ENCODE assay signal across 6 cellular contexts in genomic region chr19:15450528-15450890, GRCh38. TPM values are rescaled to one million over a fixed set of nuclear protein-coding genes. Genes with fewer than 3 reads are reported as not detected.
DNase-seq lines count a peak whose midpoint lies in the region; ATAC-seq and TF ChIP-seq lines count a peak whose summit lies in the region.

No MANE protein-coding gene starts in this region.

- no peak for TF ChIP-seq CTCF in PC-9 (conservative IDR thresholded peaks at IDR 0.05)
- no peak for TF ChIP-seq CTCF in lung (IDR thresholded peaks at IDR 0.05; ENCODE audit: control extremely low read depth, extremely low read depth)

- no TSS peak for BruUV-seq in PC-9 (replicated peaks; lab: Mats Ljungman, UMichigan)

- H3K4me1 ChIP-seq in ACC112 (ENCODE audit: control insufficient read depth, insufficient read depth, low read length, unreplicated experiment), result no peaks in the 10 kb centered on the region
- peaks cover 10% of the 10 kb centered on the region; the same call in 1 of the 2 replicates for H3K4me1 ChIP-seq in PC-9 (replicated peaks; ENCODE audit: insufficient read depth)
- H3K4me1 ChIP-seq in lung (ENCODE audit: control insufficient read depth in 2 of 2, insufficient read depth in 2 of 2, low read length in 2 of 2), result peaks cover under 1 to 6% of the 10 kb centered on the region in 2 donors

- intact Hi-C loops in PC-9 (cut with micrococcal nuclease; ENCODE audit: unreplicated experiment), result no loop called here

- H3K9me3 ChIP-seq in PC-9 (ENCODE audit: insufficient read depth, low read depth) (no peaks in the 10 kb centered on the region), lung (ENCODE audit: control insufficient read depth in 2 of 2, insufficient read depth in 1 of 2, low read length in 1 of 2) (no peaks in the 10 kb centered on the region)

- no peaks in the 10 kb centered on the region for H3K9me2 ChIP-seq in PC-9 (ENCODE audit: insufficient read depth)

- H3K36me3 ChIP-seq in ACC112 (ENCODE audit: insufficient read depth, low read length), result no peaks in the 10 kb centered on the region
- H3K36me3 ChIP-seq in PC-9 (ENCODE audit: low read depth), result no peaks in the 10 kb centered on the region
- peaks cover 0 to 8% of the 10 kb centered on the region in 2 donors for H3K36me3 ChIP-seq in lung (ENCODE audit: control insufficient read depth in 2 of 2, insufficient read depth in 2 of 2, low read length in 2 of 2)

- H3K4me2 ChIP-seq in PC-9, result peak overlapping the region; percentile 64; the same call in 1 of the 2 replicates

- H3K27me3 ChIP-seq in ACC112 (ENCODE audit: insufficient read depth, low read length) (no peaks in the 10 kb centered on the region), PC-9 (ENCODE audit: insufficient read depth, low read depth) (no peaks in the 10 kb centered on the region), lung (ENCODE audit: control insufficient read depth, insufficient read depth) (no peaks in the 10 kb centered on the region)

- POLR2A ChIA-PET in PC-9 (lab: Charles Lee; ENCODE audit: unreplicated experiment), result no interaction called here

- no peaks in the 10 kb centered on the region for H4K20me1 ChIP-seq in PC-9 (ENCODE audit: insufficient read depth)

- H3K27ac ChIP-seq in ACC112 (ENCODE audit: low read depth, low read length) (no peak overlapping the region), PC-9 (no peak overlapping the region), lung (ENCODE audit: low read depth in 1 of 2, low read length in 1 of 2) (peak overlapping the region; percentile 10 to 72)

- 90 to 93% methylated on average over 1 of the region's 1 CpG for WGBS in lung, 2 donors

- ATAC-seq in lung (ENCODE audit: insufficient read depth, low FRiP score) (no peak), GM21390 (IDR thresholded peaks at IDR 0.05; ENCODE audit: unreplicated experiment) (no peak)

- DNase-seq in PC-9, result no peak
- DNase-seq in lung (ENCODE audit: low spot score), result no peak
- no peak for DNase-seq in stimulated activated CD4-positive, alpha-beta T cell treated with anti-CD3 and anti-CD28 coated beads, Interleukin-12 subunit alpha, Interleukin-12 subunit beta, amount 100 ng/mL, for 4 hours
- DNase-seq in EL, result no peak

- H3K4me3 ChIP-seq in ACC112 (ENCODE audit: low read depth, low read length) (no peak overlapping the region), PC-9 (no peak overlapping the region), lung (no peak overlapping the region)

- peaks cover 42% of the 10 kb centered on the region for H3F3A ChIP-seq in PC-9 (ENCODE audit: insufficient read depth, low read depth)

- H2AFZ ChIP-seq in ACC112 (ENCODE audit: low read length, unreplicated experiment) (peak overlapping the region; percentile 50), PC-9 (no peak overlapping the region)

- H3K79me2 ChIP-seq in ACC112 (ENCODE audit: control insufficient read depth, insufficient read depth, low read length, unreplicated experiment) (no peaks in the 10 kb centered on the region), PC-9 (ENCODE audit: low read depth) (no peaks in the 10 kb centered on the region)

- CTCF ChIA-PET in PC-9 (lab: Charles Lee), result no interaction called here

RNA-seq across cellular contexts. Expression of gene WIZ, which starts 0.8 kb away (rescaled TPM):
- total RNA-seq in PC-9 (2021), result 27.3 and 31.6 TPM in 2 replicates
- 10 to 100 TPM; 24.0 to 42.6 TPM for total RNA-seq in lung
- polyA plus RNA-seq in lung, result 10 to 100 TPM; 14.5 to 22.7 TPM

RNA-seq across cellular contexts. Expression of gene RASAL3, which starts 13.8 kb away (rescaled TPM):
- total RNA-seq in PC-9 (2021) (not detected in 2 replicates), lung (10 to 100 TPM in 1 of 2 donors, 1 to 10 TPM in 1; 4.6 to 13.3 TPM)
- polyA plus RNA-seq in lung, result 10 to 100 TPM in 1 of 2 donors, 1 to 10 TPM in 1; 5.9 to 18.2 TPM

RNA-seq across cellular contexts. Expression of gene PGLYRP2, which starts 28.8 kb away (rescaled TPM):
- not detected in 2 replicates for total RNA-seq in PC-9 (2021)
- not detected for total RNA-seq in lung
- polyA plus RNA-seq in lung, result under 1 TPM in 1 of 2 donors, not detected in 1; 0.10 TPM

RNA-seq across cellular contexts. Expression of gene AKAP8L, which starts 31.7 kb away (rescaled TPM):
- 49.9 and 62.4 TPM in 2 replicates for total RNA-seq in PC-9 (2021)
- total RNA-seq in lung, result 100 to 1,000 TPM in 1 of 2 donors, 10 to 100 TPM in 1; 84.1 to 118 TPM
- polyA plus RNA-seq in lung, result 10 to 100 TPM; 52.5 to 76.2 TPM

RNA-seq across cellular contexts. Expression of gene CYP4F22, which starts 57.8 kb away (rescaled TPM):
- total RNA-seq in PC-9 (2021) (not detected in 2 replicates), lung (under 1 TPM in 1 of 2 donors, not detected in 1; 0.18 TPM)
- under 1 TPM in 1 of 2 donors, not detected in 1; 0.07 TPM for polyA plus RNA-seq in lung

Comparison
In these comparisons a context has a peak if more than half of its experiments do, and no peak if none do; other contexts are left out.
1. H3K27ac ChIP-seq: peak in lung (2 of 2); none in ACC112 (single experiment) and PC-9 (single experiment).